1 cellular context compared by ENCODE assay signal in the genomic region with DNA sequence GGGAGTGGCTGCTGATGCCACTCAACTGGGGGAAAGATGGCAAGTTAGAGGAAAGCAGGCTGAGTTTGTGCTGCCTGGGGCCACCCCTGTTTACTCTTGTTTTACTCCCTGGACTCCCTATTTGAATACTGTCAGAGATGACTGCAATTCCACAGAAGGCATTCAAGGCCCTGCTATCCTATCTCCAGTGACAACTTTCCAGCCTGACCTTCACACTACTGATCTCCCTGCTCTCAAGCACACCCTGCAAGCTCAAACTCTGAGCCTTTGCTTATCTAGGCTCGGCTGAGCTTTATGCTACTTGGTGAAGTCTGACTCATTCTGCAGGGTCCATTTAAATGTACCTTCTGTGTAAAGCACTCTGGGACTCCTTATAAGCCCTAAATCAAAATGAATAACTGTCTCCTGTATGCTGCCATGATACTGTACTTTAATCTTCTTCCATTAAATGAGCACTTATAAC.
A peak's percentile ranks its signal among the peaks of the same experiment; 100 is the strongest.
TF ChIP-seq lines count a peak whose summit lies in the region.

No MANE protein-coding gene starts in this region.

TF ChIP-seq in HepG2, 621 proteins besides CTCF, POLR2A, EP300 and RAD21 (continued from another document and continues in another):
- TF ChIP-seq, protein P1, sequence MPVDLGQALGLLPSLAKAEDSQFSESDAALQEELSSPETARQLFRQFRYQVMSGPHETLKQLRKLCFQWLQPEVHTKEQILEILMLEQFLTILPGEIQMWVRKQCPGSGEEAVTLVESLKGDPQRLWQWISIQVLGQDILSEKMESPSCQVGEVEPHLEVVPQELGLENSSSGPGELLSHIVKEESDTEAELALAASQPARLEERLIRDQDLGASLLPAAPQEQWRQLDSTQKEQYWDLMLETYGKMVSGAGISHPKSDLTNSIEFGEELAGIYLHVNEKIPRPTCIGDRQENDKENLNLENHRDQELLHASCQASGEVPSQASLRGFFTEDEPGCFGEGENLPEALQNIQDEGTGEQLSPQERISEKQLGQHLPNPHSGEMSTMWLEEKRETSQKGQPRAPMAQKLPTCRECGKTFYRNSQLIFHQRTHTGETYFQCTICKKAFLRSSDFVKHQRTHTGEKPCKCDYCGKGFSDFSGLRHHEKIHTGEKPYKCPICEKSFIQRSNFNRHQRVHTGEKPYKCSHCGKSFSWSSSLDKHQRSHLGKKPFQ (CRISPR knock-in tag; IDR thresholded peaks at IDR 0.05; ENCODE audit: insufficient replicate concordance), result no peak
- no peak for TF ChIP-seq ZZZ3 (CRISPR knock-in tag; IDR thresholded peaks at IDR 0.05; ENCODE audit: borderline replicate concordance)
- TF ChIP-seq ZNF703 (CRISPR knock-in tag; IDR thresholded peaks at IDR 0.05; ENCODE audit: borderline replicate concordance), result no peak
- TF ChIP-seq ZNF761 (CRISPR knock-in tag; conservative IDR thresholded peaks at IDR 0.05), result 0 out of 2 replicates have a peak, but pooled peaks have one; percentile 40
- no peak for TF ChIP-seq ZNF577 (CRISPR knock-in tag; IDR thresholded peaks at IDR 0.05; ENCODE audit: borderline replicate concordance, low read depth)
- no peak for TF ChIP-seq ZBTB42 (CRISPR knock-in tag; IDR thresholded peaks at IDR 0.05)
- TF ChIP-seq TEAD2 (CRISPR knock-in tag; IDR thresholded peaks at IDR 0.05), result no peak
- TF ChIP-seq ZNF660 (CRISPR knock-in tag; IDR thresholded peaks at IDR 0.05; ENCODE audit: borderline replicate concordance, low read depth), result no peak
- no peak for TF ChIP-seq RBFOX2 (IDR thresholded peaks at IDR 0.05; ENCODE audit: low read depth, low read length)
- TF ChIP-seq, protein P2, sequence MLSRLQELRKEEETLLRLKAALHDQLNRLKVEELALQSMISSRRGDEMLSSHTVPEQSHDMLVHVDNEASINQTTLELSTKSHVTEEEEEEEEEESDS (CRISPR knock-in tag; IDR thresholded peaks at IDR 0.05; ENCODE audit: borderline replicate concordance), result no peak
- TF ChIP-seq, protein P3, sequence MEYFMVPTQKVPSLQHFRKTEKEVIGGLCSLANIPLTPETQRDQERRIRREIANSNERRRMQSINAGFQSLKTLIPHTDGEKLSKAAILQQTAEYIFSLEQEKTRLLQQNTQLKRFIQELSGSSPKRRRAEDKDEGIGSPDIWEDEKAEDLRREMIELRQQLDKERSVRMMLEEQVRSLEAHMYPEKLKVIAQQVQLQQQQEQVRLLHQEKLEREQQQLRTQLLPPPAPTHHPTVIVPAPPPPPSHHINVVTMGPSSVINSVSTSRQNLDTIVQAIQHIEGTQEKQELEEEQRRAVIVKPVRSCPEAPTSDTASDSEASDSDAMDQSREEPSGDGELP (IDR thresholded peaks at IDR 0.05; ENCODE audit: borderline replicate concordance, low read depth), result peak; percentile 17; the same call in 1 of the 2 replicates
- no peak for TF ChIP-seq REXO4 (CRISPR knock-in tag; IDR thresholded peaks at IDR 0.05; ENCODE audit: borderline replicate concordance)
- TF ChIP-seq TGIF2 (CRISPR knock-in tag; IDR thresholded peaks at IDR 0.05), result no peak
- TF ChIP-seq, protein P4, sequence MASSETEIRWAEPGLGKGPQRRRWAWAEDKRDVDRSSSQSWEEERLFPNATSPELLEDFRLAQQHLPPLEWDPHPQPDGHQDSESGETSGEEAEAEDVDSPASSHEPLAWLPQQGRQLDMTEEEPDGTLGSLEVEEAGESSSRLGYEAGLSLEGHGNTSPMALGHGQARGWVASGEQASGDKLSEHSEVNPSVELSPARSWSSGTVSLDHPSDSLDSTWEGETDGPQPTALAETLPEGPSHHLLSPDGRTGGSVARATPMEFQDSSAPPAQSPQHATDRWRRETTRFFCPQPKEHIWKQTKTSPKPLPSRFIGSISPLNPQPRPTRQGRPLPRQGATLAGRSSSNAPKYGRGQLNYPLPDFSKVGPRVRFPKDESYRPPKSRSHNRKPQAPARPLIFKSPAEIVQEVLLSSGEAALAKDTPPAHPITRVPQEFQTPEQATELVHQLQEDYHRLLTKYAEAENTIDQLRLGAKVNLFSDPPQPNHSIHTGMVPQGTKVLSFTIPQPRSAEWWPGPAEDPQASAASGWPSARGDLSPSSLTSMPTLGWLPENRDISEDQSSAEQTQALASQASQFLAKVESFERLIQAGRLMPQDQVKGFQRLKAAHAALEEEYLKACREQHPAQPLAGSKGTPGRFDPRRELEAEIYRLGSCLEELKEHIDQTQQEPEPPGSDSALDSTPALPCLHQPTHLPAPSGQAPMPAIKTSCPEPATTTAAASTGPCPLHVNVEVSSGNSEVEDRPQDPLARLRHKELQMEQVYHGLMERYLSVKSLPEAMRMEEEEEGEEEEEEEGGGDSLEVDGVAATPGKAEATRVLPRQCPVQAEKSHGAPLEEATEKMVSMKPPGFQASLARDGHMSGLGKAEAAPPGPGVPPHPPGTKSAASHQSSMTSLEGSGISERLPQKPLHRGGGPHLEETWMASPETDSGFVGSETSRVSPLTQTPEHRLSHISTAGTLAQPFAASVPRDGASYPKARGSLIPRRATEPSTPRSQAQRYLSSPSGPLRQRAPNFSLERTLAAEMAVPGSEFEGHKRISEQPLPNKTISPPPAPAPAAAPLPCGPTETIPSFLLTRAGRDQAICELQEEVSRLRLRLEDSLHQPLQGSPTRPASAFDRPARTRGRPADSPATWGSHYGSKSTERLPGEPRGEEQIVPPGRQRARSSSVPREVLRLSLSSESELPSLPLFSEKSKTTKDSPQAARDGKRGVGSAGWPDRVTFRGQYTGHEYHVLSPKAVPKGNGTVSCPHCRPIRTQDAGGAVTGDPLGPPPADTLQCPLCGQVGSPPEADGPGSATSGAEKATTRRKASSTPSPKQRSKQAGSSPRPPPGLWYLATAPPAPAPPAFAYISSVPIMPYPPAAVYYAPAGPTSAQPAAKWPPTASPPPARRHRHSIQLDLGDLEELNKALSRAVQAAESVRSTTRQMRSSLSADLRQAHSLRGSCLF (CRISPR knock-in tag; IDR thresholded peaks at IDR 0.05; ENCODE audit: borderline replicate concordance), result no peak
- TF ChIP-seq, protein P5, sequence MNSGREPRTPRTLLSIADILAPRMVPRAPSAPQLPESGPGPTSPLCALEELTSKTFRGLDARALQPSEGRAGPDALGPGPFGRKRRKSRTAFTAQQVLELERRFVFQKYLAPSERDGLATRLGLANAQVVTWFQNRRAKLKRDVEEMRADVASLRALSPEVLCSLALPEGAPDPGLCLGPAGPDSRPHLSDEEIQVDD (CRISPR knock-in tag; IDR thresholded peaks at IDR 0.05; ENCODE audit: borderline replicate concordance), result no peak
- no peak for TF ChIP-seq NFKBIZ (CRISPR knock-in tag; IDR thresholded peaks at IDR 0.05)
- TF ChIP-seq, protein P6, sequence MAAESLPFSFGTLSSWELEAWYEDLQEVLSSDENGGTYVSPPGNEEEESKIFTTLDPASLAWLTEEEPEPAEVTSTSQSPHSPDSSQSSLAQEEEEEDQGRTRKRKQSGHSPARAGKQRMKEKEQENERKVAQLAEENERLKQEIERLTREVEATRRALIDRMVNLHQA (CRISPR knock-in tag; IDR thresholded peaks at IDR 0.05), result no peak
- TF ChIP-seq ETV5 (CRISPR knock-in tag; IDR thresholded peaks at IDR 0.05; ENCODE audit: borderline replicate concordance), result no peak; the same call in 1 of the 2 replicates
- no peak for TF ChIP-seq ZNF160 (CRISPR knock-in tag; IDR thresholded peaks at IDR 0.05)
- TF ChIP-seq ZFP36L1 (CRISPR knock-in tag; IDR thresholded peaks at IDR 0.05), result no peak
- no peak for TF ChIP-seq KDM5B (CRISPR knock-in tag; IDR thresholded peaks at IDR 0.05; ENCODE audit: borderline replicate concordance)
- no peak for TF ChIP-seq NR3C1 (CRISPR knock-in tag; IDR thresholded peaks at IDR 0.05)
- TF ChIP-seq ZNF207 (IDR thresholded peaks at IDR 0.05; ENCODE audit: borderline replicate concordance), result no peak
- TF ChIP-seq, protein P7, sequence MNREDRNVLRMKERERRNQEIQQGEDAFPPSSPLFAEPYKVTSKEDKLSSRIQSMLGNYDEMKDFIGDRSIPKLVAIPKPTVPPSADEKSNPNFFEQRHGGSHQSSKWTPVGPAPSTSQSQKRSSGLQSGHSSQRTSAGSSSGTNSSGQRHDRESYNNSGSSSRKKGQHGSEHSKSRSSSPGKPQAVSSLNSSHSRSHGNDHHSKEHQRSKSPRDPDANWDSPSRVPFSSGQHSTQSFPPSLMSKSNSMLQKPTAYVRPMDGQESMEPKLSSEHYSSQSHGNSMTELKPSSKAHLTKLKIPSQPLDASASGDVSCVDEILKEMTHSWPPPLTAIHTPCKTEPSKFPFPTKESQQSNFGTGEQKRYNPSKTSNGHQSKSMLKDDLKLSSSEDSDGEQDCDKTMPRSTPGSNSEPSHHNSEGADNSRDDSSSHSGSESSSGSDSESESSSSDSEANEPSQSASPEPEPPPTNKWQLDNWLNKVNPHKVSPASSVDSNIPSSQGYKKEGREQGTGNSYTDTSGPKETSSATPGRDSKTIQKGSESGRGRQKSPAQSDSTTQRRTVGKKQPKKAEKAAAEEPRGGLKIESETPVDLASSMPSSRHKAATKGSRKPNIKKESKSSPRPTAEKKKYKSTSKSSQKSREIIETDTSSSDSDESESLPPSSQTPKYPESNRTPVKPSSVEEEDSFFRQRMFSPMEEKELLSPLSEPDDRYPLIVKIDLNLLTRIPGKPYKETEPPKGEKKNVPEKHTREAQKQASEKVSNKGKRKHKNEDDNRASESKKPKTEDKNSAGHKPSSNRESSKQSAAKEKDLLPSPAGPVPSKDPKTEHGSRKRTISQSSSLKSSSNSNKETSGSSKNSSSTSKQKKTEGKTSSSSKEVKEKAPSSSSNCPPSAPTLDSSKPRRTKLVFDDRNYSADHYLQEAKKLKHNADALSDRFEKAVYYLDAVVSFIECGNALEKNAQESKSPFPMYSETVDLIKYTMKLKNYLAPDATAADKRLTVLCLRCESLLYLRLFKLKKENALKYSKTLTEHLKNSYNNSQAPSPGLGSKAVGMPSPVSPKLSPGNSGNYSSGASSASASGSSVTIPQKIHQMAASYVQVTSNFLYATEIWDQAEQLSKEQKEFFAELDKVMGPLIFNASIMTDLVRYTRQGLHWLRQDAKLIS (CRISPR knock-in tag; IDR thresholded peaks at IDR 0.05), result no peak
- TF ChIP-seq ZNF670 (CRISPR knock-in tag; IDR thresholded peaks at IDR 0.05; ENCODE audit: borderline replicate concordance), result no peak
- TF ChIP-seq, protein P8, sequence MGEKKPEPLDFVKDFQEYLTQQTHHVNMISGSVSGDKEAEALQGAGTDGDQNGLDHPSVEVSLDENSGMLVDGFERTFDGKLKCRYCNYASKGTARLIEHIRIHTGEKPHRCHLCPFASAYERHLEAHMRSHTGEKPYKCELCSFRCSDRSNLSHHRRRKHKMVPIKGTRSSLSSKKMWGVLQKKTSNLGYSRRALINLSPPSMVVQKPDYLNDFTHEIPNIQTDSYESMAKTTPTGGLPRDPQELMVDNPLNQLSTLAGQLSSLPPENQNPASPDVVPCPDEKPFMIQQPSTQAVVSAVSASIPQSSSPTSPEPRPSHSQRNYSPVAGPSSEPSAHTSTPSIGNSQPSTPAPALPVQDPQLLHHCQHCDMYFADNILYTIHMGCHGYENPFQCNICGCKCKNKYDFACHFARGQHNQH (CRISPR knock-in tag; IDR thresholded peaks at IDR 0.05), result 0 out of 2 replicates have a peak, but pooled peaks have one; percentile 33
- TF ChIP-seq, protein P9, sequence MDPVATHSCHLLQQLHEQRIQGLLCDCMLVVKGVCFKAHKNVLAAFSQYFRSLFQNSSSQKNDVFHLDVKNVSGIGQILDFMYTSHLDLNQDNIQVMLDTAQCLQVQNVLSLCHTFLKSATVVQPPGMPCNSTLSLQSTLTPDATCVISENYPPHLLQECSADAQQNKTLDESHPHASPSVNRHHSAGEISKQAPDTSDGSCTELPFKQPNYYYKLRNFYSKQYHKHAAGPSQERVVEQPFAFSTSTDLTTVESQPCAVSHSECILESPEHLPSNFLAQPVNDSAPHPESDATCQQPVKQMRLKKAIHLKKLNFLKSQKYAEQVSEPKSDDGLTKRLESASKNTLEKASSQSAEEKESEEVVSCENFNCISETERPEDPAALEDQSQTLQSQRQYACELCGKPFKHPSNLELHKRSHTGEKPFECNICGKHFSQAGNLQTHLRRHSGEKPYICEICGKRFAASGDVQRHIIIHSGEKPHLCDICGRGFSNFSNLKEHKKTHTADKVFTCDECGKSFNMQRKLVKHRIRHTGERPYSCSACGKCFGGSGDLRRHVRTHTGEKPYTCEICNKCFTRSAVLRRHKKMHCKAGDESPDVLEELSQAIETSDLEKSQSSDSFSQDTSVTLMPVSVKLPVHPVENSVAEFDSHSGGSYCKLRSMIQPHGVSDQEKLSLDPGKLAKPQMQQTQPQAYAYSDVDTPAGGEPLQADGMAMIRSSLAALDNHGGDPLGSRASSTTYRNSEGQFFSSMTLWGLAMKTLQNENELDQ (CRISPR knock-in tag; IDR thresholded peaks at IDR 0.05; ENCODE audit: borderline replicate concordance), result no peak
- no peak for TF ChIP-seq ZNF354B (CRISPR knock-in tag; IDR thresholded peaks at IDR 0.05)
- TF ChIP-seq ARID2 (CRISPR knock-in tag; IDR thresholded peaks at IDR 0.05; ENCODE audit: borderline replicate concordance), result no peak
- TF ChIP-seq RFXANK (CRISPR knock-in tag; IDR thresholded peaks at IDR 0.05), result no peak
- TF ChIP-seq ZSCAN31 (CRISPR knock-in tag; IDR thresholded peaks at IDR 0.05; ENCODE audit: low read depth), result no peak
- TF ChIP-seq HES4 (CRISPR knock-in tag; IDR thresholded peaks at IDR 0.05; ENCODE audit: borderline replicate concordance), result no peak
- no peak for TF ChIP-seq CCDC6 (CRISPR knock-in tag; IDR thresholded peaks at IDR 0.05)
- no peak for TF ChIP-seq ZNF737 (CRISPR knock-in tag; IDR thresholded peaks at IDR 0.05; ENCODE audit: borderline replicate concordance)
- no peak for TF ChIP-seq ZKSCAN1 (IDR thresholded peaks at IDR 0.05; ENCODE audit: low read length)
- no peak for TF ChIP-seq THAP11 (CRISPR knock-in tag; IDR thresholded peaks at IDR 0.05)
- TF ChIP-seq, protein P10, sequence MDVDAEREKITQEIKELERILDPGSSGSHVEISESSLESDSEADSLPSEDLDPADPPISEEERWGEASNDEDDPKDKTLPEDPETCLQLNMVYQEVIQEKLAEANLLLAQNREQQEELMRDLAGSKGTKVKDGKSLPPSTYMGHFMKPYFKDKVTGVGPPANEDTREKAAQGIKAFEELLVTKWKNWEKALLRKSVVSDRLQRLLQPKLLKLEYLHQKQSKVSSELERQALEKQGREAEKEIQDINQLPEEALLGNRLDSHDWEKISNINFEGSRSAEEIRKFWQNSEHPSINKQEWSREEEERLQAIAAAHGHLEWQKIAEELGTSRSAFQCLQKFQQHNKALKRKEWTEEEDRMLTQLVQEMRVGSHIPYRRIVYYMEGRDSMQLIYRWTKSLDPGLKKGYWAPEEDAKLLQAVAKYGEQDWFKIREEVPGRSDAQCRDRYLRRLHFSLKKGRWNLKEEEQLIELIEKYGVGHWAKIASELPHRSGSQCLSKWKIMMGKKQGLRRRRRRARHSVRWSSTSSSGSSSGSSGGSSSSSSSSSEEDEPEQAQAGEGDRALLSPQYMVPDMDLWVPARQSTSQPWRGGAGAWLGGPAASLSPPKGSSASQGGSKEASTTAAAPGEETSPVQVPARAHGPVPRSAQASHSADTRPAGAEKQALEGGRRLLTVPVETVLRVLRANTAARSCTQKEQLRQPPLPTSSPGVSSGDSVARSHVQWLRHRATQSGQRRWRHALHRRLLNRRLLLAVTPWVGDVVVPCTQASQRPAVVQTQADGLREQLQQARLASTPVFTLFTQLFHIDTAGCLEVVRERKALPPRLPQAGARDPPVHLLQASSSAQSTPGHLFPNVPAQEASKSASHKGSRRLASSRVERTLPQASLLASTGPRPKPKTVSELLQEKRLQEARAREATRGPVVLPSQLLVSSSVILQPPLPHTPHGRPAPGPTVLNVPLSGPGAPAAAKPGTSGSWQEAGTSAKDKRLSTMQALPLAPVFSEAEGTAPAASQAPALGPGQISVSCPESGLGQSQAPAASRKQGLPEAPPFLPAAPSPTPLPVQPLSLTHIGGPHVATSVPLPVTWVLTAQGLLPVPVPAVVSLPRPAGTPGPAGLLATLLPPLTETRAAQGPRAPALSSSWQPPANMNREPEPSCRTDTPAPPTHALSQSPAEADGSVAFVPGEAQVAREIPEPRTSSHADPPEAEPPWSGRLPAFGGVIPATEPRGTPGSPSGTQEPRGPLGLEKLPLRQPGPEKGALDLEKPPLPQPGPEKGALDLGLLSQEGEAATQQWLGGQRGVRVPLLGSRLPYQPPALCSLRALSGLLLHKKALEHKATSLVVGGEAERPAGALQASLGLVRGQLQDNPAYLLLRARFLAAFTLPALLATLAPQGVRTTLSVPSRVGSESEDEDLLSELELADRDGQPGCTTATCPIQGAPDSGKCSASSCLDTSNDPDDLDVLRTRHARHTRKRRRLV (CRISPR knock-in tag; IDR thresholded peaks at IDR 0.05), result no peak
- no peak for TF ChIP-seq NFIB (CRISPR knock-in tag; IDR thresholded peaks at IDR 0.05; ENCODE audit: borderline replicate concordance)
